23 cellular contexts compared by ENCODE assay signal in genomic region chr5:105963856-105964255, GRCh38.
"Had no signal": no experiment of that assay in that cellular context is flagged by ENCODE, and none has a peak within 500 bp of the region (broad histone marks: within the 10 kb centered on the region; RNA-seq: fewer than 3 reads in every experiment).

No MANE protein-coding gene starts in this region.

- H3K36me3 ChIP-seq: colonic mucosa, esophagus muscularis mucosa, ovary, sigmoid colon, spleen, suprapubic skin, transverse colon, upper lobe of right lung, uterus had no signal

- H3K4me1 ChIP-seq: colonic mucosa, esophagus muscularis mucosa, psoas muscle, sigmoid colon, spleen, suprapubic skin, transverse colon, upper lobe of right lung, uterus had no signal

- H3K27me3 ChIP-seq: colonic mucosa, esophagus muscularis mucosa, ovary, sigmoid colon, spleen, suprapubic skin, transverse colon, upper lobe of right lung, uterus had no signal

- H3K9me3 ChIP-seq: colonic mucosa, esophagus muscularis mucosa, mucosa of descending colon, ovary, psoas muscle, sigmoid colon, spleen, suprapubic skin, transverse colon, upper lobe of right lung, uterus had no signal

- DNase-seq: colonic mucosa; effector CD8-positive, alpha-beta T cell; endodermal cell; mucosa of descending colon; naive B cell; nucleus accumbens; ovary; posterior cingulate gyrus; psoas muscle; right cardiac atrium; sigmoid colon; spleen; stimulated activated naive B cell treated with anti-CD40 and anti-IgM and Interleukin-4, amounts not matched to agents 10 μg/mL and 1 μg/mL and 100 μg/mL, for 72 hours; stimulated activated naive CD8-positive, alpha-beta T cell treated with anti-CD3 and anti-CD28 coated beads, Interleukin-15, amount 100 ng/mL, for 72 hours; transverse colon; upper lobe of right lung; uterus had no signal

- ATAC-seq: mucosa of descending colon; natural killer cell treated with Interleukin-12 subunit alpha and Interleukin-12 subunit beta and Interleukin-15 and Interleukin-18, amount 100 ng/mL, for 72 hours; psoas muscle; right cardiac atrium; stimulated activated naive B cell treated with anti-CD40 and anti-IgM and Interleukin-4, amounts not matched to agents 10 μg/mL and 1 μg/mL and 100 μg/mL, for 72 hours; stimulated activated naive CD8-positive, alpha-beta T cell treated with anti-CD3 and anti-CD28 coated beads, Interleukin-15, amount 100 ng/mL, for 72 hours; upper lobe of right lung had no signal

- FAIRE-seq: frontal cortex, keratinocyte had no signal

- H3K27ac ChIP-seq: colonic mucosa, esophagus muscularis mucosa, ovary, psoas muscle, sigmoid colon, spleen, suprapubic skin, transverse colon, upper lobe of right lung, uterus had no signal

- H3K4me3 ChIP-seq: colonic mucosa, esophagus muscularis mucosa, lung, mucosa of descending colon, ovary, psoas muscle, sigmoid colon, spleen, suprapubic skin, transverse colon, upper lobe of right lung, uterus had no signal
